In the genomic region with DNA sequence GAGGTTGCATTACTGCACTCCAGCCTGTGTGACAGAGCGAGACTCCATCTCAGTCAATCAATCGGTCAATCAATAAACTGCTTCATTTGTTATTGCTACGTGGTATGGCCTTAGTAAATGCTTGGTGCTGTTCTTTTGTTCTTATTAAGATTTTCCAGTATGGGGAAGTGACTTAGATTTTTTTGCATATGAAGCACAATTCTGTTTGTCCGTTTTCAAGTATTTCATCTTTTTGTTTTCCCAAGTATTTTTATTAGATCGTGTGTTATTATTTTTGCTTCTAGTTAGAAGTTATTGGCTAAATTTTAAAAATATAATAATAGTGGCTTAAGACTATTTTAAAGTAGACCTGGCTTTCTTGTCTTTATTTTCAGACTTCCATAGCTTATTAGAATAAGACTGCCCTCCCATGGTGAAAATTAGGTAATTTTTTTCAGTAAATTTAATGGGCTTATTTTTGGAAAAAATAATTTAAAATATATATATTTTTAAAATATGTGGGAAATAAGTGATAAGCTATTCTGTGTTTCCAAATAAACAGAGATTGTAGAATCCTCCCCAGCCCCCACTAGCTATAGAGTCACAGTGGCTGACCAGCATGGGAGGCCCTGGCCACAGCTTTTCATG, we compare ENCODE assay signal across 11 cellular contexts. TPM values are rescaled to one million over a fixed set of nuclear protein-coding genes. Genes with fewer than 3 reads are reported as not detected.
DNase-seq lines count a peak whose midpoint lies in the region; ATAC-seq and TF ChIP-seq lines count a peak whose summit lies in the region.
"Had no signal": no experiment of that assay in that cellular context is flagged by ENCODE, and none has a peak within 500 bp of the region (broad histone marks: within the 10 kb centered on the region; RNA-seq: fewer than 3 reads in every experiment).

No MANE protein-coding gene starts in this region.

- no peaks in the 10 kb centered on the region for H3K4me1 Mint-ChIP-seq in CD14-positive monocyte
- H3K4me1 Mint-ChIP-seq: activated naive CD4-positive, alpha-beta T cell treated with anti-CD3 and anti-CD28 coated beads, Interleukin-2, amount 50 U/mL, for 24 hours had no signal

- no peak overlapping the region for H3K27ac Mint-ChIP-seq in CD14-positive monocyte
- H3K27ac Mint-ChIP-seq: activated naive CD4-positive, alpha-beta T cell treated with anti-CD3 and anti-CD28 coated beads, Interleukin-2, amount 50 U/mL, for 24 hours had no signal

- peaks cover 0 to 2% (median 1%) of the 10 kb centered on the region in 3 donors for H3K27me3 Mint-ChIP-seq in CD14-positive monocyte (ENCODE audit: low read depth in 3 of 3)
- H3K27me3 Mint-ChIP-seq: activated naive CD4-positive, alpha-beta T cell treated with anti-CD3 and anti-CD28 coated beads, Interleukin-2, amount 50 U/mL, for 24 hours had no signal

- no peak overlapping the region for H3K27ac ChIP-seq in Karpas-422 (ENCODE audit: low read length)

- H3K4me1 ChIP-seq in Karpas-422 (ENCODE audit: low read length), result peaks cover 17% of the 10 kb centered on the region

- H3K9me3 Mint-ChIP-seq in CD14-positive monocyte, result no peaks in the 10 kb centered on the region
- H3K9me3 Mint-ChIP-seq: activated naive CD4-positive, alpha-beta T cell treated with anti-CD3 and anti-CD28 coated beads, Interleukin-2, amount 50 U/mL, for 24 hours had no signal

- H3K9ac ChIP-seq in Karpas-422 (ENCODE audit: low read length), result no peak overlapping the region

- TF ChIP-seq CTCF in CD14-positive monocyte (IDR thresholded peaks at IDR 0.05) (peak; percentile 55), cardiac fibroblast (IDR thresholded peaks at IDR 0.05; ENCODE audit: low read depth, low read length) (peak; percentile 24)

- peak overlapping the region; percentile 51 for H3K4me2 ChIP-seq in Karpas-422 (ENCODE audit: low read depth, low read length, poor library complexity, severe bottlenecking)

- peaks cover 0 to 4% of the 10 kb centered on the region in 2 donors for H3K36me3 Mint-ChIP-seq in CD14-positive monocyte
- H3K36me3 Mint-ChIP-seq: activated naive CD4-positive, alpha-beta T cell treated with anti-CD3 and anti-CD28 coated beads, Interleukin-2, amount 50 U/mL, for 24 hours had no signal

- no peaks in the 10 kb centered on the region for H3K9me2 ChIP-seq in Karpas-422 (replicated peaks; ENCODE audit: insufficient read depth, low read length)

- H3K4me3 Mint-ChIP-seq in CD14-positive monocyte, result no peak overlapping the region
- H3K4me3 Mint-ChIP-seq: activated naive CD4-positive, alpha-beta T cell treated with anti-CD3 and anti-CD28 coated beads, Interleukin-2, amount 50 U/mL, for 24 hours had no signal

- intact Hi-C loops in CD14-positive monocyte (cut with micrococcal nuclease), result loop anchor here in 1 of 2 donors (5.0 kb wide), 1 partner anchor 297 kb away; no protein-coding TSS in a partner anchor

- no peaks in the 10 kb centered on the region for H3K27me3 ChIP-seq in Karpas-422 (ENCODE audit: low read length)
- H3K27me3 ChIP-seq: MG63 had no signal

- H3K36me3 ChIP-seq in Karpas-422 (ENCODE audit: insufficient read depth, low read length), result no peaks in the 10 kb centered on the region
- H3K36me3 ChIP-seq: MG63 had no signal

- H4K20me1 ChIP-seq in Karpas-422 (ENCODE audit: insufficient read depth, low read depth, low read length), result no peaks in the 10 kb centered on the region

- H3K79me2 ChIP-seq in Karpas-422 (ENCODE audit: low read length), result peaks cover 13% of the 10 kb centered on the region

- H3K4me3 ChIP-seq in Karpas-422 (ENCODE audit: low read length), result no peak overlapping the region
- no peak overlapping the region for H3K4me3 ChIP-seq in cardiac fibroblast (replicated peaks in 1 of 2; ENCODE audit: low read depth in 2 of 2, low read length in 2 of 2)
- H3K4me3 ChIP-seq: MG63 had no signal

- DNase-seq in CD14-positive monocyte (ENCODE audit: low spot score), result no peak
- DNase-seq in Karpas-422, result peak; percentile 66
- DNase-seq in cardiac fibroblast (ENCODE audit: low read depth in 2 of 2), result peak; percentile 61 to 66
- DNase-seq in myocyte (ENCODE audit: low read depth), result peak; percentile 22
- DNase-seq in activated CD4-positive, alpha-beta T cell treated with anti-CD3 and anti-CD28 coated beads for 1 hour, result no peak
- DNase-seq in ureter (ENCODE audit: low spot score), result no peak
- DNase-seq in cerebellar nuclear complex (lab: John Stamatoyannopoulos, UW), result no peak
- DNase-seq: MG63 had no signal

- H3K9me3 ChIP-seq in Karpas-422 (ENCODE audit: low read length), result no peaks in the 10 kb centered on the region
- H3K9me3 ChIP-seq: MG63 had no signal

- no peak overlapping the region for H2AFZ ChIP-seq in Karpas-422 (ENCODE audit: low read length)

- ATAC-seq in GM21515 (IDR thresholded peaks at IDR 0.05; ENCODE audit: unreplicated experiment), result no peak

RNA-seq across cellular contexts. Expression of gene OMD, which starts 14.7 kb away (rescaled TPM):
- not detected for polyA plus RNA-seq in CD14-positive monocyte
- total RNA-seq in Karpas-422 (2014; rRNA removed; shearing (Covaris generic); ENCODE audit: low replicate concordance), result not detected in 2 replicates
- total RNA-seq in myocyte, result not detected in 2 replicates
- polyA plus RNA-seq in myocyte (2012), result 0.16 TPM
- total RNA-seq in ureter, result 2.2 TPM
- total RNA-seq: kidney epithelial cell had no signal

RNA-seq across cellular contexts. Expression of gene OGN, which starts 34.6 kb away (rescaled TPM):
- polyA plus RNA-seq in CD14-positive monocyte, result not detected
- total RNA-seq in Karpas-422 (2014; rRNA removed; shearing (Covaris generic); ENCODE audit: low replicate concordance), result 3.3 and 16.4 TPM in 2 replicates
- not detected in 2 replicates for total RNA-seq in myocyte
- 0.13 TPM for polyA plus RNA-seq in myocyte (2012)
- 18.1 TPM for total RNA-seq in ureter
- total RNA-seq: kidney epithelial cell had no signal

RNA-seq across cellular contexts. Expression of gene ASPN, which starts 43.3 kb away (rescaled TPM):
- polyA plus RNA-seq in CD14-positive monocyte, result not detected
- total RNA-seq in Karpas-422 (2014; rRNA removed; shearing (Covaris generic); ENCODE audit: low replicate concordance), result not detected in 2 replicates
- total RNA-seq in myocyte (0.19 TPM in 1 of 2 replicates, not detected in the other), ureter (7.5 TPM)
- 0.11 TPM for polyA plus RNA-seq in myocyte (2012)
- total RNA-seq: kidney epithelial cell had no signal

Comparison
In these comparisons a context has a peak if more than half of its experiments do, and no peak if none do; other contexts are left out.
1. DNase-seq: peak in Karpas-422 (single experiment), cardiac fibroblast (2 of 2) and myocyte (single experiment); none in CD14-positive monocyte (single experiment), activated CD4-positive, alpha-beta T cell treated with anti-CD3 and anti-CD28 coated beads for 1 hour (single experiment), ureter (single experiment) and cerebellar nuclear complex (0 of 2).